Comparison of ENCODE assay signal across 23 cellular contexts in genomic region chr14:22972313-22972930, GRCh38.
"Had no signal": no experiment of that assay in that cellular context is flagged by ENCODE, and none has a peak within 500 bp of the region (broad histone marks: within the 10 kb centered on the region; RNA-seq: fewer than 3 reads in every experiment).

No MANE protein-coding gene starts in this region.

- H3K9me3 ChIP-seq: MG63, SJCRH30 had no signal

- H3K27ac Mint-ChIP-seq: activated CD8-positive, alpha-beta T cell treated with anti-CD3 and anti-CD28 coated beads for 36 hours; activated naive CD4-positive, alpha-beta T cell treated with anti-CD3 and anti-CD28 coated beads, Interleukin-2, amount 10 ng/mL, durations not matched to agents 7 days and 5 days; activated naive CD8-positive, alpha-beta T cell treated with anti-CD3 and anti-CD28 coated beads for 36 hours; activated T-cell treated with anti-CD3 and anti-CD28 coated beads, Interleukin-2, amount 50 U/mL, for 72 hours; activated T-helper 2 cell treated with anti-CD3 and anti-CD28 coated beads, Interferon-gamma antibody, Interleukin-2, Interleukin-4, amounts not matched to agents 10 μg/mL and 5 μg/mL and 100 μg/mL, durations not matched to agents 14 hours and 24 hours and 36 hours had no signal

- H3K9me3 Mint-ChIP-seq: activated CD8-positive, alpha-beta T cell treated with anti-CD3 and anti-CD28 coated beads for 36 hours; activated naive CD4-positive, alpha-beta T cell treated with anti-CD3 and anti-CD28 coated beads, Interleukin-2, amount 10 ng/mL, durations not matched to agents 7 days and 5 days; activated naive CD8-positive, alpha-beta T cell treated with anti-CD3 and anti-CD28 coated beads for 36 hours; activated T-cell treated with anti-CD3 and anti-CD28 coated beads, Interleukin-2, amount 50 U/mL, for 72 hours; activated T-helper 2 cell treated with anti-CD3 and anti-CD28 coated beads, Interferon-gamma antibody, Interleukin-2, Interleukin-4, amounts not matched to agents 10 μg/mL and 5 μg/mL and 100 μg/mL, durations not matched to agents 14 hours and 24 hours and 36 hours had no signal

- H3K27ac ChIP-seq: coronary artery, SJCRH30 had no signal

- H3K27me3 Mint-ChIP-seq: activated CD8-positive, alpha-beta T cell treated with anti-CD3 and anti-CD28 coated beads for 36 hours; activated naive CD8-positive, alpha-beta T cell treated with anti-CD3 and anti-CD28 coated beads for 36 hours had no signal

- H3K36me3 Mint-ChIP-seq: activated naive CD4-positive, alpha-beta T cell treated with anti-CD3 and anti-CD28 coated beads, Interleukin-2, amount 10 ng/mL, durations not matched to agents 7 days and 5 days; activated naive CD8-positive, alpha-beta T cell treated with anti-CD3 and anti-CD28 coated beads for 36 hours had no signal

- H3K4me3 ChIP-seq: coronary artery, MG63, SJCRH30 had no signal

- H3K27me3 ChIP-seq: MG63, SJCRH30 had no signal

- H3K4me1 Mint-ChIP-seq: activated naive CD4-positive, alpha-beta T cell treated with anti-CD3 and anti-CD28 coated beads, Interleukin-2, amount 10 ng/mL, durations not matched to agents 7 days and 5 days; activated naive CD8-positive, alpha-beta T cell treated with anti-CD3 and anti-CD28 coated beads for 36 hours had no signal

- DNase-seq: activated CD4-positive, alpha-beta T cell treated with anti-CD3 and anti-CD28 coated beads for 4 hours; activated CD8-positive, alpha-beta memory T cell treated with anti-CD3 and anti-CD28 coated beads, Interleukin-2, amount 50 U/mL, for 4 hours; activated CD8-positive, alpha-beta T cell treated with anti-CD3 and anti-CD28 coated beads for 36 hours; activated gamma-delta T cell treated with Interleukin-2 at 50 U/mL for 16 hours; activated naive CD4-positive, alpha-beta T cell treated with anti-CD3 and anti-CD28 coated beads, Interleukin-2, amount 10 ng/mL, durations not matched to agents 7 days and 5 days; activated naive CD8-positive, alpha-beta T cell treated with anti-CD3 and anti-CD28 coated beads for 36 hours; activated T-cell treated with anti-CD3 and anti-CD28 coated beads, Interleukin-2, amount 50 U/mL, for 72 hours; MV-4-11; NCI-H1092 treated with DMSO at 0.1 percent for 48 hours; NCI-H1417 treated with DMSO at 0.1 percent for 48 hours; NCI-H1694; NCI-H2029 treated with DMSO at 0.1 percent for 48 hours; NCI-H510A treated with DMSO at 0.1 percent for 48 hours; NCI-H69; NK-92 treated with Interleukin-12 subunit alpha and Interleukin-12 subunit beta, amount 100 ng/mL, for 24 hours; SJCRH30; SW 1271 had no signal

- ATAC-seq: activated CD4-positive, CD25-positive, alpha-beta regulatory T cell treated with anti-CD3 and anti-CD28 coated beads, Interleukin-2, amount 50 U/mL, for 24 hours; activated CD8-positive, alpha-beta T cell treated with anti-CD3 and anti-CD28 coated beads for 36 hours; activated T-cell treated with anti-CD3 and anti-CD28 coated beads, Interleukin-2, amount 50 U/mL, for 72 hours; Right ventricle myocardium inferior; SK-N-SH treated with all-trans-retinoic acid at 6 μM for 48 hours had no signal

- H3K4me3 Mint-ChIP-seq: activated CD8-positive, alpha-beta T cell treated with anti-CD3 and anti-CD28 coated beads for 36 hours; activated naive CD4-positive, alpha-beta T cell treated with anti-CD3 and anti-CD28 coated beads, Interleukin-2, amount 10 ng/mL, durations not matched to agents 7 days and 5 days; activated naive CD8-positive, alpha-beta T cell treated with anti-CD3 and anti-CD28 coated beads for 36 hours; activated T-cell treated with anti-CD3 and anti-CD28 coated beads, Interleukin-2, amount 50 U/mL, for 72 hours had no signal
